ENCODE assay signal across 9 cellular contexts in the genomic region with DNA sequence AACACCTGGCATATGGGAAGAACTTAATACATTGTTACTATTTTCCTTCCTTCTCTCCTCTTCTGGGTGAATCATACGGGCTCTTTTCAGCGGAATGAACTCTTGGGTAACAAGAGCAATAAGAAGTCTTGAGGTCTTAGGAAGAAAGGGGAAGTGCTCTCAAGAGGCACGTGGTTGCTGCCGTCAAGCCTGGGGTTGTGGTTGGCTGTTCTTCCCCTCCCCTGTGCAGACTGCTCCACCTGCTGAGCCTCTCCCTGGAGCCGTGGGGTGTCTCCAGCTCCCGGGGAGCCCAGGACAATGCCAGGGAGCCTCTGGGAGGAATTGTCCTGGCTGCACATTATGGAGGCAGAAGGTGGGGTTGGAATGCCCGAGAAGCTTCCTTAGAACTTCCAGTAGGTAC. TPM values are rescaled to one million over a fixed set of nuclear protein-coding genes. Genes with fewer than 3 reads are reported as not detected.
DNase-seq lines count a peak whose midpoint lies in the region; ATAC-seq and TF ChIP-seq lines count a peak whose summit lies in the region.
"Had no signal": no experiment of that assay in that cellular context is flagged by ENCODE, and none has a peak within 500 bp of the region (broad histone marks: within the 10 kb centered on the region; RNA-seq: fewer than 3 reads in every experiment).

No MANE protein-coding gene starts in this region.

- H3K27me3 Mint-ChIP-seq in type B pancreatic cell = peaks cover 8% of the 10 kb centered on the region

- H3K36me3 Mint-ChIP-seq in type B pancreatic cell = no peaks in the 10 kb centered on the region

- DNase-seq in RPMI8226 (peak; percentile 75), type B pancreatic cell (ENCODE audit: extremely low spot score, unreplicated experiment) (no peak), NCI-H82 (lab: John Stamatoyannopoulos, UW) (no peak)

- no peak overlapping the region for H3K4me3 Mint-ChIP-seq in type B pancreatic cell

- H3K9me3 Mint-ChIP-seq in type B pancreatic cell = no peaks in the 10 kb centered on the region

- H3K4me1 Mint-ChIP-seq in type B pancreatic cell (ENCODE audit: unreplicated experiment) = peaks cover 10% of the 10 kb centered on the region

- no peak overlapping the region for H3K27ac Mint-ChIP-seq in type B pancreatic cell

- no peak for TF ChIP-seq CTCF in type B pancreatic cell (conservative IDR thresholded peaks at IDR 0.05)

- ATAC-seq in GM19043 (IDR thresholded peaks at IDR 0.05; ENCODE audit: low read depth, unreplicated experiment) (peak; percentile 96), HG02938 (IDR thresholded peaks at IDR 0.05; ENCODE audit: unreplicated experiment) (peak; percentile 86), esophagus mucosa (peak; percentile 50), HG02571 (IDR thresholded peaks at IDR 0.05; ENCODE audit: unreplicated experiment) (no peak)

RNA-seq across cellular contexts. Expression of a gene that starts 19.4 kb away (rescaled TPM):
- total RNA-seq in esophagus mucosa (0.16 TPM), type B pancreatic cell (ENCODE audit: low replicate concordance) (1.6 and 3.6 TPM in 2 replicates)
- total RNA-seq: M059J, renal cortical epithelial cell had no signal
